Comparison of ENCODE assay signal across 26 cellular contexts in the genomic region with DNA sequence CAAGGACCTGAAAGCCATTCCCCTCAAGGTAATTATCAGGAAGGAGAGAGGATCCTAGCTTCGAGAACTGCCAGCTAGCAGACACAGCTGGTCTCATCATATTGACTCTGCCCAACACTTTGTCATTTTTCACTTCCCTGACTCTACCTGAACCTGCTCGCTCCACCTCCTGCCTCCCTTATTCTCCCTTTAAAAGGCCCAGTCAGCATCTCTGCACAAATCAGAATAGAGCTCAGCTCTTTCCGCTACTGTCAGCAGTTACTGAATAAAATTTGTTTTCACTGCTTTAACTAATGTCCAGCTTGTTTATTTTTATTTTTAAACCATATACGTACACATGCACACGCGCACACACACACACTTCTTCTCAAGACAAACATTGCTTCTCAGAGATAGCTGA. TPM values are rescaled to one million over a fixed set of nuclear protein-coding genes. Genes with fewer than 3 reads are reported as not detected.
DNase-seq lines count a peak whose midpoint lies in the region; ATAC-seq, FAIRE-seq and TF ChIP-seq lines count a peak whose summit lies in the region.
"Had no signal": no experiment of that assay in that cellular context is flagged by ENCODE, and none has a peak within 500 bp of the region (broad histone marks: within the 10 kb centered on the region; RNA-seq: fewer than 3 reads in every experiment).

No MANE protein-coding gene starts in this region.

- peaks cover 12% of the 10 kb centered on the region for H3K36me3 ChIP-seq in CD4-positive, CD25-positive, alpha-beta regulatory T cell (ENCODE audit: control insufficient read depth, insufficient read depth, low read length)
- H3K36me3 ChIP-seq in GM12878 (ENCODE audit: control insufficient read depth in 2 of 2, insufficient read depth in 2 of 2, low read length in 1 of 2), result no peaks in the 10 kb centered on the region
- H3K36me3 ChIP-seq: heart right ventricle, left ventricle myocardium inferior, suprapubic skin, vagina had no signal

- H3K27ac ChIP-seq in A549 (no peak overlapping the region), GM12878 (ENCODE audit: control insufficient read depth, insufficient read depth) (no peak overlapping the region)
- no peak overlapping the region for H3K27ac ChIP-seq in CD4-positive, CD25-positive, alpha-beta regulatory T cell (ENCODE audit: insufficient read depth, low read length, poor library complexity, severe bottlenecking)
- H3K27ac ChIP-seq: dorsolateral prefrontal cortex, epithelial cell of prostate, heart right ventricle, KMS-11, left ventricle myocardium inferior, suprapubic skin, vagina had no signal

- POLR2A ChIA-PET in A549 (lab: Yijun Ruan, JAX) (no interaction called here), GM12878 (lab: Charles Lee) (interaction anchor here (0.8 to 1.5 kb wide), 5 partner anchors 9 to 77 kb away, joined by 3 to 8 read pairs (median 4); no protein-coding TSS in a partner anchor)
- POLR2A ChIA-PET in naive thymus-derived CD8-positive, alpha-beta T cell (lab: Charles Lee), result no interaction called here

- H3K4me3 ChIP-seq in A549 (no peak overlapping the region), GM12878 (no peak overlapping the region)
- H3K4me3 ChIP-seq in CD4-positive, CD25-positive, alpha-beta regulatory T cell (ENCODE audit: low read depth, low read length), result no peak overlapping the region
- H3K4me3 ChIP-seq: dorsolateral prefrontal cortex, heart right ventricle, left ventricle myocardium inferior, suprapubic skin, vagina had no signal

- DNase-seq in A549 (ENCODE audit: low read depth in 1 of 2, low spot score in 1 of 2) (no peak), GM12878 (ENCODE audit: low read depth, low spot score) (no peak), iPS-NIHi7 (ENCODE audit: extremely low spot score) (no peak)
- no peak for DNase-seq in CD4-positive, CD25-positive, alpha-beta regulatory T cell
- DNase-seq in naive thymus-derived CD8-positive, alpha-beta T cell, result no peak
- DNase-seq: activated CD4-positive, alpha-beta T cell treated with anti-CD3 and anti-CD28 coated beads, Interleukin-2, amount 50 U/mL, for 1 hour; central memory CD4-positive, alpha-beta T cell; COR-L47; DMS79; dorsolateral prefrontal cortex; heart right ventricle; left ventricle myocardium inferior; midbrain; NCI-H1694 treated with DMSO at 0.1 percent for 48 hours; NCI-H2227 treated with DMSO at 0.1 percent for 48 hours; T-helper 17 cell had no signal

- in situ Hi-C loops in GM12878 (cut with MboI), result no loop called here

- peaks cover 1% of the 10 kb centered on the region for H3K27me3 Mint-ChIP-seq in CD4-positive, CD25-positive, alpha-beta regulatory T cell
- H3K27me3 Mint-ChIP-seq in naive thymus-derived CD8-positive, alpha-beta T cell, result no peaks in the 10 kb centered on the region
- H3K27me3 Mint-ChIP-seq: progenitor cell of endocrine pancreas, T-helper 17 cell had no signal

- TF ChIP-seq RAD21 in A549 (conservative IDR thresholded peaks at IDR 0.05 in 1 of 2, IDR thresholded peaks at IDR 0.05 in 1 of 2) (no peak), GM12878 (IDR thresholded peaks at IDR 0.05; ENCODE audit: insufficient read depth, low read depth, low read length) (no peak)

- H3K9me3 ChIP-seq in A549 (no peaks in the 10 kb centered on the region), GM12878 (replicated peaks; ENCODE audit: control insufficient read depth, insufficient read depth, low read length) (no peaks in the 10 kb centered on the region)
- H3K9me3 ChIP-seq in CD4-positive, CD25-positive, alpha-beta regulatory T cell (ENCODE audit: control insufficient read depth in 2 of 2, low read length in 2 of 2), result no peaks in the 10 kb centered on the region
- H3K9me3 ChIP-seq: heart right ventricle, left ventricle myocardium inferior, suprapubic skin, vagina had no signal

- intact Hi-C loops in GM12878 (cut with micrococcal nuclease; ENCODE audit: unreplicated experiment), result no loop called here

- no peaks in the 10 kb centered on the region for H4K20me1 ChIP-seq in GM12878 (ENCODE audit: control insufficient read depth, insufficient read depth)

- SMC1A ChIA-PET in GM12878 (lab: Charles Lee; ENCODE audit: uncharacterized antibody, unreplicated experiment), result interaction anchor here (0.6 to 1.8 kb wide), 15 partner anchors 9 to 209 kb away, joined by 3 to 7 read pairs (median 3); no protein-coding TSS in a partner anchor

- RAD21 ChIA-PET in GM12878 (lab: Charles Lee; ENCODE audit: unreplicated experiment), result interaction anchor here (1.0 to 1.6 kb wide), 4 partner anchors 56 to 94 kb away, joined by 3 to 6 read pairs (median 4); no protein-coding TSS in a partner anchor

- no peaks in the 10 kb centered on the region for H3K79me2 ChIP-seq in GM12878 (ENCODE audit: control insufficient read depth, insufficient read depth, low read length)

- CTCF ChIA-PET in A549 (lab: Yijun Ruan, JAX), result interaction anchor here (0.6 to 1.2 kb wide), 2 partner anchors 8 to 166 kb away, joined by 3 to 5 read pairs; no protein-coding TSS in a partner anchor
- CTCF ChIA-PET in GM12878 (lab: Yijun Ruan, JAX), result interaction anchor here (1.0 to 1.6 kb wide), 6 partner anchors 30 to 109 kb away, joined by 3 to 4 read pairs (median 3); no protein-coding TSS in a partner anchor

- ATAC-seq in A549 (no peak), GM12878 (no peak), GM21423 (IDR thresholded peaks at IDR 0.05; ENCODE audit: unreplicated experiment) (no peak), HG03521 (IDR thresholded peaks at IDR 0.05; ENCODE audit: unreplicated experiment) (no peak)
- ATAC-seq in CD4-positive, CD25-positive, alpha-beta regulatory T cell (ENCODE audit: low read depth in 2 of 2), result no peak
- no peak for ATAC-seq in naive thymus-derived CD8-positive, alpha-beta T cell
- ATAC-seq: heart right ventricle, T-helper 17 cell had no signal

- H3K36me3 Mint-ChIP-seq in CD4-positive, CD25-positive, alpha-beta regulatory T cell, result peaks cover 9% of the 10 kb centered on the region
- peaks cover 0 to 13% (median 0%) of the 10 kb centered on the region in 3 donors for H3K36me3 Mint-ChIP-seq in naive thymus-derived CD8-positive, alpha-beta T cell

- FAIRE-seq in A549 (lab: Jason Lieb, UNC) (no peak), GM12878 (lab: Jason Lieb, UNC) (no peak)
- FAIRE-seq: astrocyte, RCC 7860 had no signal

- no peak overlapping the region for H3K4me2 ChIP-seq in A549
- H3K4me2 ChIP-seq in GM12878 (ENCODE audit: control insufficient read depth, insufficient read depth), result no peak overlapping the region
- H3K4me2 ChIP-seq: KMS-11 had no signal

- BruUV-seq in GM12878 (replicated peaks; lab: Mats Ljungman, UMichigan), result no TSS peak

- H3K9me3 Mint-ChIP-seq in CD4-positive, CD25-positive, alpha-beta regulatory T cell, result no peaks in the 10 kb centered on the region
- H3K9me3 Mint-ChIP-seq in naive thymus-derived CD8-positive, alpha-beta T cell, result no peaks in the 10 kb centered on the region
- H3K9me3 Mint-ChIP-seq: neural crest cell had no signal

- no peak for TF ChIP-seq EP300 in A549 (IDR thresholded peaks at IDR 0.05)
- no peak for TF ChIP-seq EP300 in GM12878 (IDR thresholded peaks at IDR 0.05; ENCODE audit: borderline replicate concordance in 1 of 2, control insufficient read depth in 1 of 2, low read depth in 2 of 2, low read length in 2 of 2)

- H3K4me1 ChIP-seq in A549 (peaks cover 5% of the 10 kb centered on the region; the same call in 1 of the 3 replicates), GM12878 (ENCODE audit: control insufficient read depth, insufficient read depth, low read length) (no peaks in the 10 kb centered on the region)
- H3K4me1 ChIP-seq in CD4-positive, CD25-positive, alpha-beta regulatory T cell (ENCODE audit: control insufficient read depth, insufficient read depth, low read length, poor library complexity, severe bottlenecking), result no peaks in the 10 kb centered on the region
- H3K4me1 ChIP-seq: suprapubic skin, vagina had no signal

- TF ChIP-seq CTCF in A549 (IDR thresholded peaks at IDR 0.05), result no peak
- no peak for TF ChIP-seq CTCF in GM12878 (IDR thresholded peaks at IDR 0.05 in 2 of 3, conservative IDR thresholded peaks at IDR 0.05 in 1 of 3; ENCODE audit: control insufficient read depth in 2 of 3, extremely low read depth in 1 of 3, insufficient read depth in 1 of 3, low read depth in 3 of 3, low read length in 3 of 3)

- no peak overlapping the region for H3K4me3 Mint-ChIP-seq in CD4-positive, CD25-positive, alpha-beta regulatory T cell
- H3K4me3 Mint-ChIP-seq in naive thymus-derived CD8-positive, alpha-beta T cell, result no peak overlapping the region
- H3K4me3 Mint-ChIP-seq: neural crest cell, T-helper 17 cell had no signal

- H3K27ac Mint-ChIP-seq in CD4-positive, CD25-positive, alpha-beta regulatory T cell, result peak overlapping the region in 2 of 3 donors; percentile 52 to 75
- peak overlapping the region in 7 of 10 donors; percentile 1 to 80 (median 25) for H3K27ac Mint-ChIP-seq in naive thymus-derived CD8-positive, alpha-beta T cell
- H3K27ac Mint-ChIP-seq: progenitor cell of endocrine pancreas, T-helper 17 cell had no signal

- no peak overlapping the region for H2AFZ ChIP-seq in GM12878 (ENCODE audit: control insufficient read depth, low read depth, low read length)

- no peaks in the 10 kb centered on the region for H3K27me3 ChIP-seq in CD4-positive, CD25-positive, alpha-beta regulatory T cell (ENCODE audit: control insufficient read depth, insufficient read depth, low read length)
- no peaks in the 10 kb centered on the region for H3K27me3 ChIP-seq in GM12878 (replicated peaks in 1 of 2; ENCODE audit: control insufficient read depth in 2 of 2, insufficient read depth in 2 of 2, low read length in 1 of 2)
- H3K27me3 ChIP-seq: dorsolateral prefrontal cortex, heart right ventricle, suprapubic skin, vagina had no signal

- WGBS in A549 (ENCODE audit: missing lambda C conversion rate), result 68% methylated on average over 6 of the region's 6 CpGs
- WGBS in GM12878 (ENCODE audit: insufficient coverage, insufficient replicate concordance, low lambda C conversion rate, missing lambda C conversion rate), result 74% methylated on average over 6 of the region's 6 CpGs

- H3K4me1 Mint-ChIP-seq in CD4-positive, CD25-positive, alpha-beta regulatory T cell, result peaks cover 1 to 6% (median 5%) of the 10 kb centered on the region in 4 donors
- H3K4me1 Mint-ChIP-seq in naive thymus-derived CD8-positive, alpha-beta T cell, result peaks cover 4 to 15% (median 9%) of the 10 kb centered on the region in 4 donors

- H3K9ac ChIP-seq in GM12878 (ENCODE audit: control insufficient read depth, insufficient read depth, low read length), result no peak overlapping the region
- H3K9ac ChIP-seq: KMS-11 had no signal

- TF ChIP-seq POLR2A in A549 (IDR thresholded peaks at IDR 0.05; ENCODE audit: low read length) (no peak), GM12878 (IDR thresholded peaks at IDR 0.05; ENCODE audit: low read depth, low read length) (no peak)

RNA-seq across cellular contexts. Expression of gene MCF2L2, which starts 57.2 kb away (rescaled TPM):
- polyA plus RNA-seq in A549 (2011; rRNA removed) (0.05 and 0.12 TPM in 2 replicates), A549 (2017; fragmentation: RNase III; extraction: RNeasy Plus Mini Kit Qiagen cat#74134 plus additional on column Dnase treatment) (0.03 to 0.04 TPM in 2 of 3 replicates, not detected in the other), GM12878 (2011; rRNA removed) (0.43 and 0.52 TPM in 2 replicates), GM12878 (2014; fragmentation: Illumina TruSeq; extraction: Trizol) (0.95 and 1.2 TPM in 2 replicates), GM12878 (2014; fragmentation: Nextera tagmentation; extraction: Ambion mirVana) (under 1 TPM; 0.37 to 0.42 TPM), GM12878 (2014; rRNA removed) (1.6 and 2.0 TPM in 2 replicates), GM12878 (2016; fragmentation: Nextera tagmentation; extraction: Ambion mirVana) (1 to 10 TPM in 1 of 2 experiments, under 1 TPM in 1; 0.72 to 1.6 TPM)
- polyA plus RNA-seq in A549 (2012; cell fraction: cytosol; rRNA removed), result 0.01 and 0.04 TPM in 2 replicates
- 0.01 and 0.02 TPM in 2 replicates for polyA plus RNA-seq in A549 (2012; cell fraction: nucleus; rRNA removed)
- 0.05 and 0.41 TPM in 2 replicates for polyA minus RNA-seq in A549 (2011; rRNA and poly(A)+ RNA removed)
- 20.7 TPM for total RNA-seq in CD4-positive, CD25-positive, alpha-beta regulatory T cell
- polyA plus RNA-seq in CD4-positive, CD25-positive, alpha-beta regulatory T cell, result 1 to 10 TPM; 2.1 to 4.4 (median 3.3) TPM
- 6.4 and 7.5 TPM in 2 replicates for total RNA-seq in GM12878 (2013; cell fraction: nucleolus; rRNA removed)
- total RNA-seq in GM12878 (2014; rRNA removed) (2.8 and 2.9 TPM in 2 replicates), GM12878 (2014; rRNA removed; fragmentation: Illumina TruSeq; extraction: Trizol) (2.8 and 3.1 TPM in 2 replicates), GM12878 (2021) (1.6 and 2.2 TPM in 2 replicates)
- polyA plus RNA-seq in GM12878 (2011; ENCODE audit: low read depth), result not detected
- polyA plus RNA-seq in GM12878 (2011; cell fraction: cytosol; rRNA removed), result 0.18 and 0.33 TPM in 2 replicates
- polyA plus RNA-seq in GM12878 (2011; cell fraction: nucleus; rRNA removed), result 0.88 and 1.0 TPM in 2 replicates
- 0.26 and 0.52 TPM in 2 replicates for polyA plus RNA-seq in GM12878 (2012)
- 1.4 and 1.7 TPM in 2 replicates for polyA minus RNA-seq in GM12878 (2011; rRNA and poly(A)+ RNA removed)
- 0.42 TPM in 1 of 2 replicates, not detected in the other for polyA minus RNA-seq in GM12878 (2011; cell fraction: cytosol; rRNA and poly(A)+ RNA removed)
- polyA minus RNA-seq in GM12878 (2011; cell fraction: nucleus; rRNA and poly(A)+ RNA removed), result 0.85 and 1.6 TPM in 2 replicates
- 1 to 10 TPM; 1.3 to 2.5 TPM for total RNA-seq in naive thymus-derived CD8-positive, alpha-beta T cell
- under 1 TPM; 0.06 to 0.17 (median 0.14) TPM for polyA plus RNA-seq in naive thymus-derived CD8-positive, alpha-beta T cell

Comparison
In these comparisons a context has a peak if more than half of its experiments do, and no peak if none do; other contexts are left out.
1. Of the 24 proteins assayed by ChIP-seq in both GM12878 and A549: peak only in GM12878: POLR2AphosphoS2; only in A549: none; in both: none; in neither: 23.